In genomic region chr13:81473366-81473899, GRCh38 we compare ENCODE assay signal across 25 cellular contexts.
"Had no signal": no experiment of that assay in that cellular context is flagged by ENCODE, and none has a peak within 500 bp of the region (broad histone marks: within the 10 kb centered on the region; RNA-seq: fewer than 3 reads in every experiment).

No MANE protein-coding gene starts in this region.

- H3K4me1 ChIP-seq: heart right ventricle, left lung, lower lobe of right lung, right atrium auricular region, right lobe of liver, stomach, tibial artery, vagina had no signal

- H3K36me3 ChIP-seq: heart right ventricle, left lung, lower lobe of right lung, ovary, right atrium auricular region, right lobe of liver, stomach, thoracic aorta, tibial artery, vagina had no signal

- H3K4me3 Mint-ChIP-seq: mesothelial cell of epicardium; naive B cell; natural killer cell; nephron progenitor cell; stimulated activated naive B cell treated with anti-CD40 and anti-IgM and Interleukin-4, amounts not matched to agents 10 μg/mL and 1 μg/mL and 100 μg/mL, for 72 hours; type B pancreatic cell had no signal

- H3K79me2 ChIP-seq: hepatocyte had no signal

- DNase-seq: heart right ventricle; kidney; left colon; left lung; lower lobe of right lung; mesendoderm; naive B cell; natural killer cell; nephron progenitor cell; ovary; right lobe of liver; stimulated activated CD4-positive, alpha-beta T cell treated with anti-CD3 and anti-CD28 coated beads, Interleukin-1b, Interleukin-23, amount 100 ng/mL, for 48 hours; stimulated activated CD4-positive, alpha-beta T cell treated with anti-CD3 and anti-CD28 coated beads, Interleukin-2, amount 100 ng/mL, for 48 hours; stimulated activated naive B cell treated with anti-CD40 and anti-IgM and Interleukin-4, amounts not matched to agents 10 μg/mL and 1 μg/mL and 100 μg/mL, for 72 hours; stimulated activated naive CD8-positive, alpha-beta T cell treated with anti-CD3 and anti-CD28 coated beads, Interleukin-15, Interleukin-2, amounts not matched to agents 100 U/mL and 50 U/mL, for 24 hours; stomach; tibial artery had no signal

- H3K27me3 Mint-ChIP-seq: naive B cell; progenitor cell of endocrine pancreas; stimulated activated naive B cell treated with anti-CD40 and anti-IgM and Interleukin-4, amounts not matched to agents 10 μg/mL and 1 μg/mL and 100 μg/mL, for 72 hours; type B pancreatic cell had no signal

- H3K9me3 ChIP-seq: lower lobe of right lung, ovary, right atrium auricular region, right lobe of liver, thoracic aorta, tibial artery, vagina had no signal

- H3K4me3 ChIP-seq: heart right ventricle, hepatocyte, left lung, lower lobe of right lung, ovary, right atrium auricular region, right lobe of liver, smooth muscle cell, stomach, thoracic aorta, tibial artery, vagina had no signal

- H3K36me3 Mint-ChIP-seq: mesothelial cell of epicardium; naive B cell; natural killer cell; stimulated activated naive B cell treated with anti-CD40 and anti-IgM and Interleukin-4, amounts not matched to agents 10 μg/mL and 1 μg/mL and 100 μg/mL, for 72 hours; type B pancreatic cell had no signal

- H3K27ac Mint-ChIP-seq: mesothelial cell of epicardium; naive B cell; natural killer cell; nephron progenitor cell; progenitor cell of endocrine pancreas; stimulated activated naive B cell treated with anti-CD40 and anti-IgM and Interleukin-4, amounts not matched to agents 10 μg/mL and 1 μg/mL and 100 μg/mL, for 72 hours; type B pancreatic cell had no signal

- H3K27ac ChIP-seq: heart right ventricle, hepatocyte, left lung, lower lobe of right lung, ovary, right atrium auricular region, right lobe of liver, stomach, thoracic aorta, tibial artery, vagina had no signal

- ATAC-seq: heart right ventricle; left colon; left lung; lower lobe of right lung; natural killer cell; right lobe of liver; stimulated activated naive B cell treated with anti-CD40 and anti-IgM and Interleukin-4, amounts not matched to agents 10 μg/mL and 1 μg/mL and 100 μg/mL, for 72 hours; stimulated activated naive CD8-positive, alpha-beta T cell treated with anti-CD3 and anti-CD28 coated beads, Interleukin-15, Interleukin-2, amounts not matched to agents 100 U/mL and 50 U/mL, for 24 hours had no signal

- H3K4me2 ChIP-seq: hepatocyte, smooth muscle cell had no signal

- H3K4me1 Mint-ChIP-seq: naive B cell; natural killer cell; nephron progenitor cell; stimulated activated naive B cell treated with anti-CD40 and anti-IgM and Interleukin-4, amounts not matched to agents 10 μg/mL and 1 μg/mL and 100 μg/mL, for 72 hours had no signal

- H3K9me3 Mint-ChIP-seq: type B pancreatic cell had no signal

- H3K27me3 ChIP-seq: heart right ventricle, hepatocyte, left lung, ovary, right atrium auricular region, right lobe of liver, stomach, tibial artery, vagina had no signal

- H2AFZ ChIP-seq: hepatocyte had no signal
